Comparison of ENCODE assay signal across 22 cellular contexts in genomic region chr3:38722760-38723568, GRCh38.
DNase-seq lines count a peak whose midpoint lies in the region; ATAC-seq, FAIRE-seq and TF ChIP-seq lines count a peak whose summit lies in the region.
"Had no signal": no experiment of that assay in that cellular context is flagged by ENCODE, and none has a peak within 500 bp of the region (broad histone marks: within the 10 kb centered on the region; RNA-seq: fewer than 3 reads in every experiment).

No MANE protein-coding gene starts in this region.

- peak; percentile 13 for DNase-seq in right atrium auricular region (ENCODE audit: low spot score)
- DNase-seq in left ventricle myocardium superior, result no peak
- peak; percentile 7 for DNase-seq in adipocyte (ENCODE audit: low read depth)
- DNase-seq in fibroblast of pulmonary artery (ENCODE audit: low read depth), result peak; percentile 48
- DNase-seq in aorta, result no peak
- no peak for DNase-seq in C1 segment of cervical spinal cord (lab: John Stamatoyannopoulos, UW)
- no peak for DNase-seq in pancreas
- DNase-seq in effector memory CD4-positive, alpha-beta T cell, result no peak
- DNase-seq: activated CD4-positive, alpha-beta T cell treated with anti-CD3 and anti-CD28 coated beads, Interleukin-2, amount 50 U/mL, for 48 hours; activated gamma-delta T cell treated with Interleukin-2 at 50 U/mL for 16 hours; adrenal gland; CD4-positive, CD25-positive, alpha-beta regulatory T cell; DMS 273 treated with DMSO at 0.1 percent for 48 hours; GF-D8; kidney; mammary epithelial cell; NCI-H1694; sigmoid colon; T-helper 2 cell; testis had no signal

- 72% methylated on average over 12 of the region's 12 CpGs for WGBS in aorta, 2 donors
- 69 to 77% methylated on average over 12 of the region's 12 CpGs for WGBS in pancreas, 2 donors

- peak overlapping the region; percentile 44 for H3K9ac ChIP-seq in adipocyte (ENCODE audit: low read length)

- ATAC-seq in left ventricle myocardium superior (no peak), aorta (ENCODE audit: low FRiP score) (no peak), pancreas (no peak)
- ATAC-seq: stimulated activated memory B cell treated with anti-CD40 and anti-IgM and Interleukin-4, amounts not matched to agents 10 μg/mL and 1 μg/mL and 100 μg/mL, for 72 hours; WTC11 had no signal

- FAIRE-seq in pancreas (lab: Jason Lieb, UNC), result no peak
- FAIRE-seq: kidney had no signal

- H3K27ac ChIP-seq in right atrium auricular region (peak overlapping the region; percentile 70 to 85), aorta (ENCODE audit: low read depth in 1 of 2, low read length in 2 of 2) (peak overlapping the region; percentile 24 to 96), pancreas (no peak overlapping the region)
- no peak overlapping the region for H3K27ac ChIP-seq in effector memory CD4-positive, alpha-beta T cell (ENCODE audit: insufficient read depth, low read length, poor library complexity, severe bottlenecking)
- H3K27ac ChIP-seq: adrenal gland, sigmoid colon, testis had no signal

- H3K4me1 ChIP-seq in right atrium auricular region (peaks cover 0 to 45% of the 10 kb centered on the region in 2 donors), adipocyte (ENCODE audit: control insufficient read depth, insufficient read depth, low read length) (peaks cover 24% of the 10 kb centered on the region), aorta (ENCODE audit: control insufficient read depth in 1 of 2, insufficient read depth in 2 of 2, low read length in 2 of 2) (peaks cover 9% of the 10 kb centered on the region in 2 donors), pancreas (no peaks in the 10 kb centered on the region)
- peaks cover 2% of the 10 kb centered on the region for H3K4me1 ChIP-seq in effector memory CD4-positive, alpha-beta T cell (ENCODE audit: control insufficient read depth, insufficient read depth, low read length, poor library complexity, severe bottlenecking)
- H3K4me1 ChIP-seq: adrenal gland, sigmoid colon, testis had no signal

- no peak for TF ChIP-seq CTCF in right atrium auricular region (IDR thresholded peaks at IDR 0.05)
- no peak for TF ChIP-seq CTCF in fibroblast of pulmonary artery (IDR thresholded peaks at IDR 0.05; ENCODE audit: low read length, missing control alignments)
- no peak for TF ChIP-seq CTCF in pancreas (IDR thresholded peaks at IDR 0.05)

- H3K27me3 ChIP-seq in right atrium auricular region, result no peaks in the 10 kb centered on the region
- H3K27me3 ChIP-seq in adipocyte (replicated peaks; ENCODE audit: control insufficient read depth, insufficient read depth, low read length), result peaks cover 10% of the 10 kb centered on the region
- no peaks in the 10 kb centered on the region for H3K27me3 ChIP-seq in aorta (ENCODE audit: control insufficient read depth in 1 of 2, insufficient read depth in 2 of 2, low read length in 1 of 2)
- no peaks in the 10 kb centered on the region for H3K27me3 ChIP-seq in pancreas
- H3K27me3 ChIP-seq in effector memory CD4-positive, alpha-beta T cell (replicated peaks; ENCODE audit: control insufficient read depth, insufficient read depth, low read length, poor library complexity, severe bottlenecking), result no peaks in the 10 kb centered on the region
- H3K27me3 ChIP-seq: adrenal gland, sigmoid colon, testis had no signal

- H3K36me3 ChIP-seq in right atrium auricular region, result no peaks in the 10 kb centered on the region
- no peaks in the 10 kb centered on the region for H3K36me3 ChIP-seq in adipocyte (ENCODE audit: control insufficient read depth, insufficient read depth, low read length, severe bottlenecking)
- no peaks in the 10 kb centered on the region for H3K36me3 ChIP-seq in aorta (ENCODE audit: control insufficient read depth in 1 of 2, insufficient read depth in 2 of 2, low read length in 1 of 2)
- no peaks in the 10 kb centered on the region for H3K36me3 ChIP-seq in pancreas
- H3K36me3 ChIP-seq in effector memory CD4-positive, alpha-beta T cell (ENCODE audit: control insufficient read depth, insufficient read depth, low read length), result no peaks in the 10 kb centered on the region
- H3K36me3 ChIP-seq: adrenal gland, sigmoid colon had no signal

- intact Hi-C loops in left ventricle myocardium superior (cut with micrococcal nuclease) (no loop called here), aorta (cut with DNase I) (no loop called here), pancreas (cut with DNase I) (no loop called here)

- H3K9me3 ChIP-seq in right atrium auricular region, result no peaks in the 10 kb centered on the region
- no peaks in the 10 kb centered on the region for H3K9me3 ChIP-seq in adipocyte (ENCODE audit: control insufficient read depth, low read length)
- no peaks in the 10 kb centered on the region for H3K9me3 ChIP-seq in aorta (ENCODE audit: control insufficient read depth, low read length)
- H3K9me3 ChIP-seq in pancreas, result no peaks in the 10 kb centered on the region
- no peaks in the 10 kb centered on the region for H3K9me3 ChIP-seq in effector memory CD4-positive, alpha-beta T cell (ENCODE audit: control insufficient read depth, low read length)
- H3K9me3 ChIP-seq: adrenal gland, sigmoid colon, testis had no signal

- H3K4me3 ChIP-seq in right atrium auricular region (no peak overlapping the region), adipocyte (ENCODE audit: low read length) (no peak overlapping the region), fibroblast of pulmonary artery (replicated peaks; ENCODE audit: low read depth, low read length) (no peak overlapping the region), aorta (ENCODE audit: low read length in 2 of 2) (no peak overlapping the region), pancreas (no peak overlapping the region)
- no peak overlapping the region for H3K4me3 ChIP-seq in effector memory CD4-positive, alpha-beta T cell (ENCODE audit: insufficient read depth, low read depth, low read length, poor library complexity, severe bottlenecking)
- H3K4me3 ChIP-seq: adrenal gland, sigmoid colon, testis had no signal

Comparison
In these comparisons a context has a peak if more than half of its experiments do, and no peak if none do; other contexts are left out.
1. DNase-seq: peak in right atrium auricular region (single experiment), adipocyte (single experiment) and fibroblast of pulmonary artery (single experiment); none in left ventricle myocardium superior (single experiment), aorta (0 of 2), C1 segment of cervical spinal cord (0 of 14), pancreas (0 of 6) and effector memory CD4-positive, alpha-beta T cell (0 of 3).
2. H3K27ac ChIP-seq: peak in right atrium auricular region (2 of 2) and aorta (2 of 2); none in pancreas (0 of 4) and effector memory CD4-positive, alpha-beta T cell (single experiment).